Comparison of ENCODE assay signal across 1 cellular context in the genomic region with DNA sequence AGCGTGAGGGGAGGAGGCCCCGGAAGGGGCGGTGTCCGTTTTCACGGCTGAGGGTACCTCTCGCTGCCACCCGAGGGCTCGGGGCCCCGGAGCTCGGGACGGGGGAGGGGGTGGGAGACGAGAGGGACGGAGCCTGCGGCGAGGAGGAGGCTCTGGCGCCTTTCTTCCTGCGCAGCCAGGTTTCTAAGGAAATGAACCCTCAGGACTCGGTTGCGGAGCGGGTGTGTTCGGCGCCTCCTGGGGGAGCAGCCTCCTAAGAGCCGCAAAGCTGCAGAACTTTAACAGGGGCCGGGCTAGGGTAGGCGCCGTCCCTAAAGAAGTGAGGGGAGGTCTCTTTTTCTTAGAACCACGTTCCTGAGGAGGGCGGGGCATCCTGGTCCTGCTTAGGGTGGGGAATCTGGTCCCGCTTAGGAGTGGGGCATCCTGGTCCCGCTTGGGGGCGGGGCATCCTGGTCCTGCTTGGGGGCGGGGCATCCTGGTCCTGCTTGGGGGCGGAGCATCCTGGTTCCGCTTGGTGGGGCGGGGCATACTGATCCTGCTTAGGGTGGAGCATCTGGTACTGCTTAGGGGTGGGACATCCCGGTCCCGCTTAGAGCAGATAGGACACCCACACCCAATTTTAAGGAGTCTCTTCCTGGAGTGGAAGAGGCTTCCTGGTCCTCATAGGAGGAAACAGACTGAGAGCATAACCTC.
A peak's percentile ranks its signal among the peaks of the same experiment; 100 is the strongest.
TF ChIP-seq lines count a peak whose summit lies in the region.

No MANE protein-coding gene starts in this region.

TF ChIP-seq in HepG2, 621 proteins besides CTCF, POLR2A, EP300 and RAD21 (continued from another document):
- TF ChIP-seq, protein P1, sequence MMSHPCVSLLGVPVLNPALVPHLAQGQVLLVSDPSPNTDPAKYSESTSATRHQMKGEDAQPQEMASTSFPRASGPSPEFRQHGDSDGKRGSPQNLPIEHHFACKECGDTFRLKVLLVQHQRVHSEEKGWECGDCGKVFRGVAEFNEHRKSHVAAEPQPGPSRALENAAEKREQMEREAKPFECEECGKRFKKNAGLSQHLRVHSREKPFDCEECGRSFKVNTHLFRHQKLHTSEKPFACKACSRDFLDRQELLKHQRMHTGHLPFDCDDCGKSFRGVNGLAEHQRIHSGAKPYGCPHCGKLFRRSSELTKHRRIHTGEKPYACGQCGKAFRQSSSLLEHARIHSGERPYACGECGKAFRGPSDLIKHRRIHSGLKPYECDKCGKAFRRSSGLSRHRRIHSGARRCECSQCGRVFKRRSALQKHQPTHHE (CRISPR knock-in tag; IDR thresholded peaks at IDR 0.05; ENCODE audit: borderline replicate concordance): 0 out of 2 replicates have a peak, but pooled peaks have one; percentile 46
